In genomic region chr1:87089823-87090222, GRCh38 we compare ENCODE assay signal across 13 cellular contexts.
"Had no signal": no experiment of that assay in that cellular context is flagged by ENCODE, and none has a peak within 500 bp of the region (broad histone marks: within the 10 kb centered on the region; RNA-seq: fewer than 3 reads in every experiment).

No MANE protein-coding gene starts in this region.

- H3K4me3 ChIP-seq: lung, ovary, right atrium auricular region had no signal

- FAIRE-seq: endothelial cell of umbilical vein, small intestine had no signal

- H3K27me3 ChIP-seq: foreskin keratinocyte, ovary, right atrium auricular region had no signal

- H3K27ac ChIP-seq: foreskin keratinocyte, ovary, right atrium auricular region had no signal

- DNase-seq: erythroblast; left colon; left ventricle myocardium superior; naive thymus-derived CD8-positive, alpha-beta T cell; nucleus accumbens; ovary; small intestine; stimulated activated CD4-positive, alpha-beta T cell treated with anti-CD3 and anti-CD28 coated beads, Interleukin-12 subunit alpha, Interleukin-12 subunit beta, amount 100 ng/mL, for 4 hours; stimulated activated naive CD4-positive, alpha-beta T cell had no signal

- ATAC-seq: foreskin keratinocyte; left colon; naive thymus-derived CD8-positive, alpha-beta T cell had no signal

- H3K36me3 ChIP-seq: ovary, right atrium auricular region had no signal

- H3K4me1 ChIP-seq: right atrium auricular region had no signal

- H3K9me3 ChIP-seq: ovary, right atrium auricular region had no signal
